ENCODE assay signal across 11 cellular contexts in the genomic region with DNA sequence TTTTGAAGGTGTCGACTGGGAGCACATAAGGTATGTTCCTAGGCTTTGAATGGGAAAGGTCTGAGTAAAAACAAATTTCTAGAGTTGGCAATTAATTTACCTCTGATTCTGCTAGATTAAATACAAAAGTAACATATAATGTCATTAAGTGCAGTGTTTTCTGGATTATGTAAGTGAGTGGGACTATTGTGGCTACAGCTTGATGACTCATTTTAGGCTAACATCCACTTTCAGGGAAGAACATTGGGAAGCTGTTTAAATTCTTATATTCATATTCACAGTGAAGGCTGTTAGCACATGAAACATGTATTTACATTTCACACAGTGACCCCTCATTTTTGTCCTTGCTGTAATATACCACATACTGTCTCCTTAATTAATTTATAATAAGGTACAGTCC. TPM values are rescaled to one million over a fixed set of nuclear protein-coding genes. Genes with fewer than 3 reads are reported as not detected.
A peak's percentile ranks its signal among the peaks of the same experiment; 100 is the strongest.
DNase-seq lines count a peak whose midpoint lies in the region; ATAC-seq, FAIRE-seq and TF ChIP-seq lines count a peak whose summit lies in the region.
"Had no signal": no experiment of that assay in that cellular context is flagged by ENCODE, and none has a peak within 500 bp of the region (broad histone marks: within the 10 kb centered on the region; RNA-seq: fewer than 3 reads in every experiment).

No MANE protein-coding gene starts in this region.

- H3K4me1 Mint-ChIP-seq in WTC11 = peaks cover 11% of the 10 kb centered on the region
- H3K4me1 Mint-ChIP-seq: activated T-helper 17 cell treated with anti-CD3 and anti-CD28 coated beads, Interleukin-2, amount 50 U/mL, for 72 hours; naive B cell had no signal

- no peak overlapping the region for H3K9ac ChIP-seq in smooth muscle cell (ENCODE audit: low read depth)

- ATAC-seq in WTC11 = no peak; the same call in 1 of the 2 replicates
- ATAC-seq: activated T-helper 17 cell treated with anti-CD3 and anti-CD28 coated beads, Interleukin-2, amount 50 U/mL, for 72 hours had no signal

- H3K79me2 ChIP-seq in smooth muscle cell (ENCODE audit: low read depth) = peaks cover 18% of the 10 kb centered on the region

- CTCF ChIA-PET in WTC11 (lab: Charles Lee) = interaction anchor here (1.3 to 2.9 kb wide), 2 partner anchors 13 to 65 kb away, joined by 3 to 24 read pairs; no protein-coding TSS in a partner anchor

- FAIRE-seq in H54 (lab: Jason Lieb, UNC) = peak; percentile 94

- no peaks in the 10 kb centered on the region for H3K27me3 Mint-ChIP-seq in WTC11 (ENCODE audit: low read depth)
- H3K27me3 Mint-ChIP-seq: activated T-helper 17 cell treated with anti-CD3 and anti-CD28 coated beads, Interleukin-2, amount 50 U/mL, for 72 hours; naive B cell had no signal

- TF ChIP-seq CTCF in WTC11 (IDR thresholded peaks at IDR 0.05) (no peak), smooth muscle cell (IDR thresholded peaks at IDR 0.05; ENCODE audit: borderline replicate concordance, insufficient read depth, poor library complexity, severe bottlenecking) (no peak)

- 95% methylated on average over 1 of the region's 1 CpG for WGBS in smooth muscle cell (ENCODE audit: low lambda C conversion rate)

- H3K9me3 ChIP-seq in smooth muscle cell (replicated peaks; ENCODE audit: low read depth) = no peaks in the 10 kb centered on the region
- H3K9me3 ChIP-seq: Caco-2 had no signal

- no peak overlapping the region for H3K4me2 ChIP-seq in smooth muscle cell

- H3K36me3 ChIP-seq in smooth muscle cell (ENCODE audit: low read depth) = peaks cover 48% of the 10 kb centered on the region

- peaks cover 28% of the 10 kb centered on the region for H3F3A ChIP-seq in smooth muscle cell (ENCODE audit: low read depth)

- peaks cover 4% of the 10 kb centered on the region for H3K4me1 ChIP-seq in smooth muscle cell (ENCODE audit: low read depth)

- no peak for TF ChIP-seq POLR2A in H54 (IDR thresholded peaks at IDR 0.05; ENCODE audit: low read depth, low read length)

- no peak overlapping the region for H3K4me3 Mint-ChIP-seq in WTC11
- H3K4me3 Mint-ChIP-seq: activated T-helper 17 cell treated with anti-CD3 and anti-CD28 coated beads, Interleukin-2, amount 50 U/mL, for 72 hours; naive B cell had no signal

- POLR2A ChIA-PET in WTC11 (lab: Charles Lee) = no interaction called here

- peaks cover 66% of the 10 kb centered on the region for H4K20me1 ChIP-seq in smooth muscle cell (ENCODE audit: low read depth)

- H3K27ac Mint-ChIP-seq in WTC11 = peak overlapping the region; percentile 80
- H3K27ac Mint-ChIP-seq: activated T-helper 17 cell treated with anti-CD3 and anti-CD28 coated beads, Interleukin-2, amount 50 U/mL, for 72 hours; naive B cell had no signal

- no peak overlapping the region for H2AFZ ChIP-seq in smooth muscle cell (ENCODE audit: low read depth)

- peaks cover 25% of the 10 kb centered on the region for H3K36me3 Mint-ChIP-seq in WTC11

- no peak overlapping the region for H3K4me3 ChIP-seq in smooth muscle cell

- H3K9me3 Mint-ChIP-seq in WTC11 = no peaks in the 10 kb centered on the region
- H3K9me3 Mint-ChIP-seq: activated T-helper 17 cell treated with anti-CD3 and anti-CD28 coated beads, Interleukin-2, amount 50 U/mL, for 72 hours; naive B cell had no signal

- no peaks in the 10 kb centered on the region for H3K27me3 ChIP-seq in smooth muscle cell (ENCODE audit: low read depth)

- no peak for DNase-seq in H54 (ENCODE audit: insufficient read length, low spot score)
- DNase-seq in WTC11 (ENCODE audit: low spot score) = no peak
- peak; percentile 78 for DNase-seq in fibroblast of peridontal ligament (ENCODE audit: extremely low read depth)
- no peak for DNase-seq in smooth muscle cell (lab: John Stamatoyannopoulos, UW; ENCODE audit: unreplicated experiment)
- no peak for DNase-seq in activated naive CD4-positive, alpha-beta T cell (lab: John Stamatoyannopoulos, UW)
- no peak for DNase-seq in activated effector memory CD4-positive, alpha-beta T cell treated with Interleukin-2 at 50 U/mL for 16 hours
- no peak for DNase-seq in 8988T
- DNase-seq: activated CD4-positive, alpha-beta T cell treated with anti-CD3 and anti-CD28 coated beads, Interleukin-2, amount 50 U/mL, for 1 hour; Caco-2; naive B cell had no signal

- H3K27ac ChIP-seq in smooth muscle cell (ENCODE audit: low read depth) = peak overlapping the region; percentile 46

TF ChIP-seq in WTC11, 78 proteins besides CTCF, POLR2A, EP300 and RAD21 (continues in another document):
- TF ChIP-seq TEAD1 (CRISPR knock-in tag; IDR thresholded peaks at IDR 0.05) (no peak), RELA (CRISPR knock-in tag; IDR thresholded peaks at IDR 0.05; ENCODE audit: borderline replicate concordance) (no peak)
- TF ChIP-seq, protein P1, sequence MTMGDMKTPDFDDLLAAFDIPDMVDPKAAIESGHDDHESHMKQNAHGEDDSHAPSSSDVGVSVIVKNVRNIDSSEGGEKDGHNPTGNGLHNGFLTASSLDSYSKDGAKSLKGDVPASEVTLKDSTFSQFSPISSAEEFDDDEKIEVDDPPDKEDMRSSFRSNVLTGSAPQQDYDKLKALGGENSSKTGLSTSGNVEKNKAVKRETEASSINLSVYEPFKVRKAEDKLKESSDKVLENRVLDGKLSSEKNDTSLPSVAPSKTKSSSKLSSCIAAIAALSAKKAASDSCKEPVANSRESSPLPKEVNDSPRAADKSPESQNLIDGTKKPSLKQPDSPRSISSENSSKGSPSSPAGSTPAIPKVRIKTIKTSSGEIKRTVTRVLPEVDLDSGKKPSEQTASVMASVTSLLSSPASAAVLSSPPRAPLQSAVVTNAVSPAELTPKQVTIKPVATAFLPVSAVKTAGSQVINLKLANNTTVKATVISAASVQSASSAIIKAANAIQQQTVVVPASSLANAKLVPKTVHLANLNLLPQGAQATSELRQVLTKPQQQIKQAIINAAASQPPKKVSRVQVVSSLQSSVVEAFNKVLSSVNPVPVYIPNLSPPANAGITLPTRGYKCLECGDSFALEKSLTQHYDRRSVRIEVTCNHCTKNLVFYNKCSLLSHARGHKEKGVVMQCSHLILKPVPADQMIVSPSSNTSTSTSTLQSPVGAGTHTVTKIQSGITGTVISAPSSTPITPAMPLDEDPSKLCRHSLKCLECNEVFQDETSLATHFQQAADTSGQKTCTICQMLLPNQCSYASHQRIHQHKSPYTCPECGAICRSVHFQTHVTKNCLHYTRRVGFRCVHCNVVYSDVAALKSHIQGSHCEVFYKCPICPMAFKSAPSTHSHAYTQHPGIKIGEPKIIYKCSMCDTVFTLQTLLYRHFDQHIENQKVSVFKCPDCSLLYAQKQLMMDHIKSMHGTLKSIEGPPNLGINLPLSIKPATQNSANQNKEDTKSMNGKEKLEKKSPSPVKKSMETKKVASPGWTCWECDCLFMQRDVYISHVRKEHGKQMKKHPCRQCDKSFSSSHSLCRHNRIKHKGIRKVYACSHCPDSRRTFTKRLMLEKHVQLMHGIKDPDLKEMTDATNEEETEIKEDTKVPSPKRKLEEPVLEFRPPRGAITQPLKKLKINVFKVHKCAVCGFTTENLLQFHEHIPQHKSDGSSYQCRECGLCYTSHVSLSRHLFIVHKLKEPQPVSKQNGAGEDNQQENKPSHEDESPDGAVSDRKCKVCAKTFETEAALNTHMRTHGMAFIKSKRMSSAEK (CRISPR knock-in tag; IDR thresholded peaks at IDR 0.05; ENCODE audit: borderline replicate concordance) = no peak
- TF ChIP-seq, protein P2, sequence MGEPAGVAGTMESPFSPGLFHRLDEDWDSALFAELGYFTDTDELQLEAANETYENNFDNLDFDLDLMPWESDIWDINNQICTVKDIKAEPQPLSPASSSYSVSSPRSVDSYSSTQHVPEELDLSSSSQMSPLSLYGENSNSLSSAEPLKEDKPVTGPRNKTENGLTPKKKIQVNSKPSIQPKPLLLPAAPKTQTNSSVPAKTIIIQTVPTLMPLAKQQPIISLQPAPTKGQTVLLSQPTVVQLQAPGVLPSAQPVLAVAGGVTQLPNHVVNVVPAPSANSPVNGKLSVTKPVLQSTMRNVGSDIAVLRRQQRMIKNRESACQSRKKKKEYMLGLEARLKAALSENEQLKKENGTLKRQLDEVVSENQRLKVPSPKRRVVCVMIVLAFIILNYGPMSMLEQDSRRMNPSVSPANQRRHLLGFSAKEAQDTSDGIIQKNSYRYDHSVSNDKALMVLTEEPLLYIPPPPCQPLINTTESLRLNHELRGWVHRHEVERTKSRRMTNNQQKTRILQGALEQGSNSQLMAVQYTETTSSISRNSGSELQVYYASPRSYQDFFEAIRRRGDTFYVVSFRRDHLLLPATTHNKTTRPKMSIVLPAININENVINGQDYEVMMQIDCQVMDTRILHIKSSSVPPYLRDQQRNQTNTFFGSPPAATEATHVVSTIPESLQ (CRISPR knock-in tag; IDR thresholded peaks at IDR 0.05) = no peak
- TF ChIP-seq, protein P3, sequence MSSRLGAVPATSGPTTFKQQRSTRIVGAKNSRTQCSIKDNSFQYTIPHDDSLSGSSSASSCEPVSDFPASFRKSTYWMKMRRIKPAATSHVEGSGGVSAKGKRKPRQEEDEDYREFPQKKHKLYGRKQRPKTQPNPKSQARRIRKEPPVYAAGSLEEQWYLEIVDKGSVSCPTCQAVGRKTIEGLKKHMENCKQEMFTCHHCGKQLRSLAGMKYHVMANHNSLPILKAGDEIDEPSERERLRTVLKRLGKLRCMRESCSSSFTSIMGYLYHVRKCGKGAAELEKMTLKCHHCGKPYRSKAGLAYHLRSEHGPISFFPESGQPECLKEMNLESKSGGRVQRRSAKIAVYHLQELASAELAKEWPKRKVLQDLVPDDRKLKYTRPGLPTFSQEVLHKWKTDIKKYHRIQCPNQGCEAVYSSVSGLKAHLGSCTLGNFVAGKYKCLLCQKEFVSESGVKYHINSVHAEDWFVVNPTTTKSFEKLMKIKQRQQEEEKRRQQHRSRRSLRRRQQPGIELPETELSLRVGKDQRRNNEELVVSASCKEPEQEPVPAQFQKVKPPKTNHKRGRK (CRISPR knock-in tag; IDR thresholded peaks at IDR 0.05; ENCODE audit: borderline replicate concordance) = no peak

RNA-seq across cellular contexts. Expression of a gene that starts 13.2 kb away (rescaled TPM):
- total RNA-seq in WTC11 (2021) (11.1 to 16.2 TPM (median 13.6 TPM) in 3 replicates), smooth muscle cell (13.3 and 13.6 TPM in 2 replicates)
- 5.1 and 6.2 TPM in 2 replicates for polyA plus RNA-seq in smooth muscle cell
